In genomic region chr14:20434701-20435453, GRCh38 we compare ENCODE assay signal across 9 cellular contexts. TPM values are rescaled to one million over a fixed set of nuclear protein-coding genes. Genes with fewer than 3 reads are reported as not detected.
A peak's percentile ranks its signal among the peaks of the same experiment; 100 is the strongest.
DNase-seq lines count a peak whose midpoint lies in the region; ATAC-seq, FAIRE-seq and TF ChIP-seq lines count a peak whose summit lies in the region.
"Had no signal": no experiment of that assay in that cellular context is flagged by ENCODE, and none has a peak within 500 bp of the region (broad histone marks: within the 10 kb centered on the region; RNA-seq: fewer than 3 reads in every experiment).

No MANE protein-coding gene starts in this region.

- no peaks in the 10 kb centered on the region for H3K79me2 ChIP-seq in endothelial cell of umbilical vein (ENCODE audit: control insufficient read depth, insufficient read depth, low read length)
- no peaks in the 10 kb centered on the region for H3K79me2 ChIP-seq in mesendoderm (ENCODE audit: control insufficient read depth, insufficient read depth, low read length)

- no peak overlapping the region for H3K18ac ChIP-seq in mesendoderm (ENCODE audit: low read length)

- H3K9ac ChIP-seq in endothelial cell of umbilical vein (replicated peaks; ENCODE audit: extremely low read depth, insufficient read depth, low read length) = no peak overlapping the region
- H3K9ac ChIP-seq in mesendoderm (ENCODE audit: low read length) = no peak overlapping the region

- H3K4me3 ChIP-seq in endothelial cell of umbilical vein (replicated peaks in 1 of 3; ENCODE audit: insufficient read depth in 1 of 3, low read depth in 1 of 3, low read length in 3 of 3) (no peak overlapping the region), mesendoderm (ENCODE audit: low read length) (no peak overlapping the region), thoracic aorta (peak overlapping the region; percentile 59)
- H3K4me3 ChIP-seq: PC-9 had no signal

- H2AFZ ChIP-seq in endothelial cell of umbilical vein (ENCODE audit: low read depth, low read length) = no peak overlapping the region
- H2AFZ ChIP-seq: PC-9 had no signal

- TF ChIP-seq POLR2A in endothelial cell of umbilical vein (IDR thresholded peaks at IDR 0.05; ENCODE audit: low read depth, low read length) = no peak

- H4K20me1 ChIP-seq in endothelial cell of umbilical vein (replicated peaks; ENCODE audit: control insufficient read depth, extremely low read depth, insufficient read depth, low read length) = no peaks in the 10 kb centered on the region

- H3K9me3 ChIP-seq in endothelial cell of umbilical vein (replicated peaks; ENCODE audit: control insufficient read depth, insufficient read depth, low read length) (no peaks in the 10 kb centered on the region), thoracic aorta (no peaks in the 10 kb centered on the region)

- H2AK5ac ChIP-seq in mesendoderm (ENCODE audit: low read length) = no peak overlapping the region

- H2BK5ac ChIP-seq in mesendoderm (ENCODE audit: low read length) = no peak overlapping the region

- H3K4me1 ChIP-seq in endothelial cell of umbilical vein (ENCODE audit: control insufficient read depth, extremely low read depth, insufficient read depth, low read length) (no peaks in the 10 kb centered on the region), mesendoderm (ENCODE audit: control insufficient read depth, low read depth, low read length) (no peaks in the 10 kb centered on the region), thoracic aorta (ENCODE audit: control insufficient read depth in 1 of 2, low read depth in 2 of 2) (peaks cover 0 to 13% of the 10 kb centered on the region in 2 donors)

- no peak overlapping the region for H2BK120ac ChIP-seq in mesendoderm (ENCODE audit: low read depth, low read length)

- no peaks in the 10 kb centered on the region for H3K9me1 ChIP-seq in endothelial cell of umbilical vein (replicated peaks; ENCODE audit: control insufficient read depth, extremely low read depth, insufficient read depth, low read length)

- H3K27ac ChIP-seq in endothelial cell of umbilical vein (ENCODE audit: insufficient read depth, low read depth, low read length) (no peak overlapping the region), mesendoderm (ENCODE audit: low read depth, low read length) (no peak overlapping the region), thoracic aorta (peak overlapping the region in 1 of 2 donors; percentile 38)
- H3K27ac ChIP-seq: PC-9 had no signal

- CTCF ChIA-PET in endothelial cell of umbilical vein (lab: Charles Lee) = interaction anchor here (1.6 kb wide), 1 partner anchor 19 kb away, joined by 5 read pairs; no protein-coding TSS in a partner anchor

- POLR2A ChIA-PET in endothelial cell of umbilical vein (lab: Charles Lee) = interaction anchor here (1.1 kb wide), 1 partner anchor 27 kb away, joined by 3 read pairs; the partner anchor contains the start of gene PIP4P1

- H3K79me1 ChIP-seq in mesendoderm (ENCODE audit: low read length) = no peaks in the 10 kb centered on the region

- dilution Hi-C loops in endothelial cell of umbilical vein (cut with MboI; ENCODE audit: extremely low pct_ligation_motif_present, low sequenced_read_pairs) = no loop called here

- DNase-seq in SHP77 (lab: John Stamatoyannopoulos, UW) = peak; percentile 45 to 80
- peak; percentile 54 for DNase-seq in endothelial cell of umbilical vein (ENCODE audit: low read depth, low spot score)
- DNase-seq in mesendoderm = no peak
- DNase-seq in thoracic aorta (ENCODE audit: low spot score) = peak; percentile 9
- DNase-seq in NCI-H446 treated with DMSO at 0.1 percent for 48 hours (lab: John Stamatoyannopoulos, UW) = no peak
- no peak for DNase-seq in EL
- no peak for DNase-seq in NCI-H2029 (lab: John Stamatoyannopoulos, UW)
- DNase-seq: activated CD8-positive, alpha-beta T cell treated with anti-CD3 and anti-CD28 coated beads for 36 hours; PC-9 had no signal

- intact Hi-C loops in endothelial cell of umbilical vein (cut with micrococcal nuclease) = no loop called here

- peak overlapping the region; percentile 39 for H3K56ac ChIP-seq in mesendoderm (ENCODE audit: low read length)

- ATAC-seq in thoracic aorta (ENCODE audit: insufficient number of reproducible peaks, low FRiP score, low read depth) = no peak
- ATAC-seq: activated CD8-positive, alpha-beta T cell treated with anti-CD3 and anti-CD28 coated beads for 36 hours had no signal

- BruUV-seq in endothelial cell of umbilical vein (replicated peaks; lab: Mats Ljungman, UMichigan) = no TSS peak

- H3K4ac ChIP-seq in mesendoderm (ENCODE audit: low read depth, low read length) = no peak overlapping the region

- no peak overlapping the region for H4K8ac ChIP-seq in mesendoderm (ENCODE audit: low read depth, low read length)

- H3K4me2 ChIP-seq in endothelial cell of umbilical vein (ENCODE audit: insufficient read depth, low read length) (no peak overlapping the region), mesendoderm (ENCODE audit: low read length) (peak overlapping the region; percentile 31)
- H3K4me2 ChIP-seq: PC-9 had no signal

- no peak for TF ChIP-seq CTCF in endothelial cell of umbilical vein (IDR thresholded peaks at IDR 0.05; ENCODE audit: extremely low read depth in 1 of 2, insufficient read depth in 1 of 2, low read depth in 1 of 2, low read length in 2 of 2)
- TF ChIP-seq CTCF in thoracic aorta (IDR thresholded peaks at IDR 0.05) = no peak

- H3K27me3 ChIP-seq in endothelial cell of umbilical vein (ENCODE audit: control insufficient read depth in 2 of 2, insufficient read depth in 2 of 2, low read length in 2 of 2) = peaks cover 6 to 16% of the 10 kb centered on the region in 2 experiments
- peaks cover 2% of the 10 kb centered on the region for H3K27me3 ChIP-seq in mesendoderm (ENCODE audit: insufficient read depth, low read length, poor library complexity)
- H3K27me3 ChIP-seq in thoracic aorta (replicated peaks; ENCODE audit: insufficient read depth) = no peaks in the 10 kb centered on the region

- no CpG with 5 or more reads among the region's 33 CpGs for WGBS in mesendoderm (ENCODE audit: extremely low coverage, insufficient coverage, low lambda C conversion rate)

- H3K36me3 ChIP-seq in endothelial cell of umbilical vein (ENCODE audit: control insufficient read depth in 2 of 2, extremely low read depth in 1 of 2, insufficient read depth in 2 of 2, low read length in 2 of 2) (no peaks in the 10 kb centered on the region), mesendoderm (ENCODE audit: control insufficient read depth, insufficient read depth, low read length) (no peaks in the 10 kb centered on the region), thoracic aorta (no peaks in the 10 kb centered on the region)

- H4K5ac ChIP-seq in mesendoderm (ENCODE audit: low read length) = no peak overlapping the region

- no peak for FAIRE-seq in endothelial cell of umbilical vein (lab: Jason Lieb, UNC)

- H3K23ac ChIP-seq in mesendoderm (ENCODE audit: low read length) = no peak overlapping the region

- H2BK15ac ChIP-seq in mesendoderm (replicated peaks; ENCODE audit: low read depth) = no peak overlapping the region

RNA-seq across cellular contexts. Expression of gene KLHL33, which starts 1.1 kb away (rescaled TPM):
- total RNA-seq in endothelial cell of umbilical vein = 0.07 TPM in 1 of 2 replicates, not detected in the other
- polyA plus RNA-seq in endothelial cell of umbilical vein = not detected in 2 replicates
- polyA plus RNA-seq in endothelial cell of umbilical vein (2011; cell fraction: cytosol; rRNA removed) = not detected in 2 replicates
- 0.05 TPM in 1 of 2 replicates, not detected in the other for polyA plus RNA-seq in endothelial cell of umbilical vein (2011; cell fraction: nucleus; rRNA removed)
- polyA plus RNA-seq in endothelial cell of umbilical vein (2012) = 0.04 TPM in 2 replicates
- not detected in 2 replicates for polyA minus RNA-seq in endothelial cell of umbilical vein
- not detected for polyA minus RNA-seq in endothelial cell of umbilical vein (2011; cell fraction: cytosol; rRNA and poly(A)+ RNA removed)
- 0.05 TPM in 1 of 2 replicates, not detected in the other for polyA minus RNA-seq in endothelial cell of umbilical vein (2011; cell fraction: nucleus; rRNA and poly(A)+ RNA removed)
- 0.03 TPM for polyA plus RNA-seq in mesendoderm (2013, experiment 1 of 2)
- polyA plus RNA-seq in mesendoderm (2013, experiment 2 of 2) = 0.03 TPM
- under 1 TPM; 0.14 to 0.42 TPM for total RNA-seq in thoracic aorta

RNA-seq across cellular contexts. Expression of gene OSGEP, which starts 19.7 kb away (rescaled TPM):
- total RNA-seq in endothelial cell of umbilical vein = 39.1 and 41.8 TPM in 2 replicates
- polyA plus RNA-seq in endothelial cell of umbilical vein = 84.5 and 100 TPM in 2 replicates
- polyA plus RNA-seq in endothelial cell of umbilical vein (2011; cell fraction: cytosol; rRNA removed) = 35.7 and 37.7 TPM in 2 replicates
- 183 and 209 TPM in 2 replicates for polyA plus RNA-seq in endothelial cell of umbilical vein (2011; cell fraction: nucleus; rRNA removed)
- 23.6 and 23.8 TPM in 2 replicates for polyA plus RNA-seq in endothelial cell of umbilical vein (2012)
- polyA minus RNA-seq in endothelial cell of umbilical vein = 58.4 and 63.1 TPM in 2 replicates
- 24.2 TPM for polyA minus RNA-seq in endothelial cell of umbilical vein (2011; cell fraction: cytosol; rRNA and poly(A)+ RNA removed)
- polyA minus RNA-seq in endothelial cell of umbilical vein (2011; cell fraction: nucleus; rRNA and poly(A)+ RNA removed) = 63.4 and 65.6 TPM in 2 replicates
- 22.5 TPM for polyA plus RNA-seq in mesendoderm (2013, experiment 1 of 2)
- 23.3 TPM for polyA plus RNA-seq in mesendoderm (2013, experiment 2 of 2)
- 100 to 1,000 TPM in 1 of 2 donors, 10 to 100 TPM in 1; 66.2 to 108 TPM for total RNA-seq in thoracic aorta

RNA-seq across cellular contexts. Expression of gene APEX1, which starts 20.1 kb away (rescaled TPM):
- 227 and 231 TPM in 2 replicates for total RNA-seq in endothelial cell of umbilical vein
- 304 and 387 TPM in 2 replicates for polyA plus RNA-seq in endothelial cell of umbilical vein
- polyA plus RNA-seq in endothelial cell of umbilical vein (2011; cell fraction: cytosol; rRNA removed) = 305 and 349 TPM in 2 replicates
- 233 and 254 TPM in 2 replicates for polyA plus RNA-seq in endothelial cell of umbilical vein (2011; cell fraction: nucleus; rRNA removed)
- polyA plus RNA-seq in endothelial cell of umbilical vein (2012) = 177 and 248 TPM in 2 replicates
- polyA minus RNA-seq in endothelial cell of umbilical vein = 232 and 271 TPM in 2 replicates
- 103 TPM for polyA minus RNA-seq in endothelial cell of umbilical vein (2011; cell fraction: cytosol; rRNA and poly(A)+ RNA removed)
- polyA minus RNA-seq in endothelial cell of umbilical vein (2011; cell fraction: nucleus; rRNA and poly(A)+ RNA removed) = 39.2 and 46.9 TPM in 2 replicates
- polyA plus RNA-seq in mesendoderm (2013, experiment 1 of 2) = 537 TPM
- polyA plus RNA-seq in mesendoderm (2013, experiment 2 of 2) = 535 TPM
- total RNA-seq in thoracic aorta = 10 to 100 TPM; 45.9 to 85.6 TPM

RNA-seq across cellular contexts. Expression of gene TEP1, which starts 21.6 kb away (rescaled TPM):
- total RNA-seq in endothelial cell of umbilical vein = 40.3 and 44.6 TPM in 2 replicates
- polyA plus RNA-seq in endothelial cell of umbilical vein = 18.1 and 19.6 TPM in 2 replicates
- 10.3 and 11.9 TPM in 2 replicates for polyA plus RNA-seq in endothelial cell of umbilical vein (2011; cell fraction: cytosol; rRNA removed)
- polyA plus RNA-seq in endothelial cell of umbilical vein (2011; cell fraction: nucleus; rRNA removed) = 131 and 146 TPM in 2 replicates
- polyA plus RNA-seq in endothelial cell of umbilical vein (2012) = 12.0 and 15.8 TPM in 2 replicates
- polyA minus RNA-seq in endothelial cell of umbilical vein = 56.2 and 66.9 TPM in 2 replicates
- 9.4 TPM for polyA minus RNA-seq in endothelial cell of umbilical vein (2011; cell fraction: cytosol; rRNA and poly(A)+ RNA removed)
- 55.5 and 84.3 TPM in 2 replicates for polyA minus RNA-seq in endothelial cell of umbilical vein (2011; cell fraction: nucleus; rRNA and poly(A)+ RNA removed)
- 5.2 TPM for polyA plus RNA-seq in mesendoderm (2013, experiment 1 of 2)
- polyA plus RNA-seq in mesendoderm (2013, experiment 2 of 2) = 4.5 TPM
- 10 to 100 TPM; 33.0 to 54.2 TPM for total RNA-seq in thoracic aorta

RNA-seq across cellular contexts. Expression of gene PIP4P1, which starts 26.4 kb away (rescaled TPM):
- total RNA-seq in endothelial cell of umbilical vein (28.6 and 33.6 TPM in 2 replicates), thoracic aorta (10 to 100 TPM; 11.6 to 13.8 TPM)
- 52.5 and 58.6 TPM in 2 replicates for polyA plus RNA-seq in endothelial cell of umbilical vein
- polyA plus RNA-seq in endothelial cell of umbilical vein (2011; cell fraction: cytosol; rRNA removed) = 33.8 and 34.5 TPM in 2 replicates
- 98.7 and 120 TPM in 2 replicates for polyA plus RNA-seq in endothelial cell of umbilical vein (2011; cell fraction: nucleus; rRNA removed)
- 19.1 and 21.5 TPM in 2 replicates for polyA plus RNA-seq in endothelial cell of umbilical vein (2012)
- 65.1 and 69.4 TPM in 2 replicates for polyA minus RNA-seq in endothelial cell of umbilical vein
- 21.2 TPM for polyA minus RNA-seq in endothelial cell of umbilical vein (2011; cell fraction: cytosol; rRNA and poly(A)+ RNA removed)
- 26.2 and 28.5 TPM in 2 replicates for polyA minus RNA-seq in endothelial cell of umbilical vein (2011; cell fraction: nucleus; rRNA and poly(A)+ RNA removed)
- polyA plus RNA-seq in mesendoderm (2013, experiment 1 of 2) = 19.1 TPM
- 19.4 TPM for polyA plus RNA-seq in mesendoderm (2013, experiment 2 of 2)

Comparison
In these comparisons a context has a peak if more than half of its experiments do, and no peak if none do; other contexts are left out.
1. DNase-seq: peak in SHP77 (2 of 2), endothelial cell of umbilical vein (single experiment) and thoracic aorta (single experiment); none in mesendoderm (single experiment), NCI-H446 treated with DMSO at 0.1 percent for 48 hours (single experiment), EL (single experiment) and NCI-H2029 (single experiment).